1 cellular context compared by ENCODE assay signal in the genomic region with DNA sequence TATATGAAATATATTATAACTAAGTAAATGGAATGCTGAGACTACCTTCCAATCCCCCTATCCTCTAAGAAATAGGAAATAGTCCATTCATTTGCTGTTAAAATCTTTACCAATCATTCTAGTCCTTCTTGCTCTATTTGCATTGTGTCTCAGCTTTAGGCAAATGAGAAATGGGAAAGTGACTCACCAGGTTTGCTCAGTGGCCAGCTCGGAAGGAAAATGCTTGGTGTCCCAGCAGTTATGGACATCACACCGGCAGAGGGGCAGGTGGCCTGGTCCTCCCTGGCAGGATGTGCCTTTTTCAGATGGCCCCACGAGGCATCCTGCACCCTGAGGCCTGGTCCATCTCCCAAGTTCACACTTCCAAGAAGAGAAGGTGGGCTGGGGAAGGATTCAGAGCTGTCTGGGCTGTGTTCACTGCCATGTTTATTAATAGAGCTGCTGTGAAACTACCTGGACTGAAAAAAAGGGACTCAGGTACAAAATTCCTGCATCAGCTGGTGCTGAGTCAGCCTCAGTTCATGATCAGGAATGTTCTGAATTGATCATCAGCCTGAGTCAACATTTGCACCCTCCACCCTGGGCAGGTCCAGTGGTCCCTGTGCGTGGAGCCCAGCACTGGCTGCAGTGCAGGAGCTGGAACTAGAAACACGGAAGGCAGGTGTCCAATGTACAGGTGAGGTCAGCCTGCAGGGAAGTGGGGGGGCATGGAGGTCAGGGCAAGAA.
TF ChIP-seq lines count a peak whose summit lies in the region.

No MANE protein-coding gene starts in this region.

TF ChIP-seq in GM23338, 12 proteins besides CTCF, POLR2A, EP300 and RAD21:
- TF ChIP-seq EZH2 (IDR thresholded peaks at IDR 0.05; ENCODE audit: low read depth, unreplicated experiment) (no peak), NANOG (IDR thresholded peaks at IDR 0.05; ENCODE audit: borderline replicate concordance) (no peak), STAT1 (IDR thresholded peaks at IDR 0.05; ENCODE audit: unreplicated experiment) (no peak), CREB1 (CRISPR knock-in tag; IDR thresholded peaks at IDR 0.05; ENCODE audit: low read depth) (no peak), ZNF462 (CRISPR knock-in tag; IDR thresholded peaks at IDR 0.05) (no peak), POLR2AphosphoS5 (IDR thresholded peaks at IDR 0.05; ENCODE audit: low read depth) (no peak), ZNF114 (CRISPR knock-in tag; IDR thresholded peaks at IDR 0.05) (no peak), JUNB (IDR thresholded peaks at IDR 0.05; ENCODE audit: unreplicated experiment) (no peak), ZNF331 (CRISPR knock-in tag; IDR thresholded peaks at IDR 0.05; ENCODE audit: low read depth) (no peak)
- TF ChIP-seq, protein P1, sequence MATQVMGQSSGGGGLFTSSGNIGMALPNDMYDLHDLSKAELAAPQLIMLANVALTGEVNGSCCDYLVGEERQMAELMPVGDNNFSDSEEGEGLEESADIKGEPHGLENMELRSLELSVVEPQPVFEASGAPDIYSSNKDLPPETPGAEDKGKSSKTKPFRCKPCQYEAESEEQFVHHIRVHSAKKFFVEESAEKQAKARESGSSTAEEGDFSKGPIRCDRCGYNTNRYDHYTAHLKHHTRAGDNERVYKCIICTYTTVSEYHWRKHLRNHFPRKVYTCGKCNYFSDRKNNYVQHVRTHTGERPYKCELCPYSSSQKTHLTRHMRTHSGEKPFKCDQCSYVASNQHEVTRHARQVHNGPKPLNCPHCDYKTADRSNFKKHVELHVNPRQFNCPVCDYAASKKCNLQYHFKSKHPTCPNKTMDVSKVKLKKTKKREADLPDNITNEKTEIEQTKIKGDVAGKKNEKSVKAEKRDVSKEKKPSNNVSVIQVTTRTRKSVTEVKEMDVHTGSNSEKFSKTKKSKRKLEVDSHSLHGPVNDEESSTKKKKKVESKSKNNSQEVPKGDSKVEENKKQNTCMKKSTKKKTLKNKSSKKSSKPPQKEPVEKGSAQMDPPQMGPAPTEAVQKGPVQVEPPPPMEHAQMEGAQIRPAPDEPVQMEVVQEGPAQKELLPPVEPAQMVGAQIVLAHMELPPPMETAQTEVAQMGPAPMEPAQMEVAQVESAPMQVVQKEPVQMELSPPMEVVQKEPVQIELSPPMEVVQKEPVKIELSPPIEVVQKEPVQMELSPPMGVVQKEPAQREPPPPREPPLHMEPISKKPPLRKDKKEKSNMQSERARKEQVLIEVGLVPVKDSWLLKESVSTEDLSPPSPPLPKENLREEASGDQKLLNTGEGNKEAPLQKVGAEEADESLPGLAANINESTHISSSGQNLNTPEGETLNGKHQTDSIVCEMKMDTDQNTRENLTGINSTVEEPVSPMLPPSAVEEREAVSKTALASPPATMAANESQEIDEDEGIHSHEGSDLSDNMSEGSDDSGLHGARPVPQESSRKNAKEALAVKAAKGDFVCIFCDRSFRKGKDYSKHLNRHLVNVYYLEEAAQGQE (IDR thresholded peaks at IDR 0.05; ENCODE audit: unreplicated experiment) = no peak
